15 cellular contexts compared by ENCODE assay signal in the genomic region with DNA sequence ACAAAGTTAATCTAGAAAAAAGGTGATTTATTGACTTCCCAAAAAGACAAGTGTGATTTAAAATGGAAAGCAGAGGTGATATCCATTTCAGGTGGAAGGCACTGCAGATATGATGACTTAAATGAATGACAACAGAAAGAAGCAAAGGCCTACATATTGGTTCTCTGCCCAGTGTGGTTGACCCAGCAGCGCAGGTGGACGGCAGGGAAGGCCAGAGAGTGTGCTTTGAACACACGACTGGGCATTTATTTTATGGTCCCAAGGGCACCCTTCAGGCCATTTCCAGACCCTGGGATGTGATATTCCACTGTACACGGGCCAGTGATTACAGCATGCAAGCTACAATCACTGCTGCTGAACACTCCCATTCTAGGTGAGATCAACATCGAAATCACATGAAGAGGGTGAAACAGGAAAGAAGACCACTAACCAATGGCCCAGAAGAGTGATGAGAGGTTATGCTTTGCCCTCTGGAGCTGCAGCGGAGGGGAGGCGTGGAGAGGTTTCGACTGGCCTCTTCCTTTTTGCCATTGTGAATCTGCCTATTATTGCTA. TPM values are rescaled to one million over a fixed set of nuclear protein-coding genes. Genes with fewer than 3 reads are reported as not detected.
DNase-seq lines count a peak whose midpoint lies in the region; ATAC-seq and TF ChIP-seq lines count a peak whose summit lies in the region.
"Had no signal": no experiment of that assay in that cellular context is flagged by ENCODE, and none has a peak within 500 bp of the region (broad histone marks: within the 10 kb centered on the region; RNA-seq: fewer than 3 reads in every experiment).

No MANE protein-coding gene starts in this region.

- TF ChIP-seq POLR2A in body of pancreas (IDR thresholded peaks at IDR 0.05) = no peak

- no peak for DNase-seq in mucosa of descending colon
- DNase-seq in NCI-H774 (lab: John Stamatoyannopoulos, UW) = no peak
- DNase-seq in NCI-H69 (lab: John Stamatoyannopoulos, UW) = no peak
- DNase-seq in body of pancreas = no peak
- DNase-seq: amniotic stem cell; H7; kidney; naive thymus-derived CD4-positive, alpha-beta T cell; NCI-H1048; NCI-H510A; trophoblast cell had no signal

- H3K27me3 ChIP-seq in body of pancreas = no peaks in the 10 kb centered on the region

- intact Hi-C loops in mucosa of descending colon (cut with DNase I, micrococcal nuclease) (no loop called here), body of pancreas (cut with DNase I) (no loop called here)

- no peaks in the 10 kb centered on the region for H3K9me3 ChIP-seq in mucosa of descending colon
- H3K9me3 ChIP-seq in body of pancreas = no peaks in the 10 kb centered on the region

- peak; percentile 3 for ATAC-seq in GM19023 (IDR thresholded peaks at IDR 0.05; ENCODE audit: unreplicated experiment)
- peak; percentile 12 for ATAC-seq in GM21723 (IDR thresholded peaks at IDR 0.05; ENCODE audit: unreplicated experiment)
- peak; percentile 19 for ATAC-seq in HG03175 (IDR thresholded peaks at IDR 0.05; ENCODE audit: unreplicated experiment)
- ATAC-seq in mucosa of descending colon = peak; percentile 22
- no peak for ATAC-seq in body of pancreas
- no peak for ATAC-seq in HG03521 (IDR thresholded peaks at IDR 0.05; ENCODE audit: unreplicated experiment)
- ATAC-seq: naive thymus-derived CD4-positive, alpha-beta T cell had no signal

- H3K4me3 ChIP-seq in mucosa of descending colon = no peak overlapping the region
- no peak overlapping the region for H3K4me3 ChIP-seq in body of pancreas

- no peaks in the 10 kb centered on the region for H3K4me1 ChIP-seq in mucosa of descending colon (ENCODE audit: low read depth)
- no peaks in the 10 kb centered on the region for H3K4me1 ChIP-seq in body of pancreas

- WGBS in body of pancreas, 2 donors = 89 to 92% methylated on average over 8 of the region's 8 CpGs

- H3K27ac ChIP-seq in body of pancreas = no peak overlapping the region

- H3K36me3 ChIP-seq in mucosa of descending colon (ENCODE audit: low read depth) = no peaks in the 10 kb centered on the region
- H3K36me3 ChIP-seq in body of pancreas (replicated peaks in 1 of 2; ENCODE audit: insufficient read depth in 1 of 2, low read depth in 2 of 2) = no peaks in the 10 kb centered on the region

- TF ChIP-seq CTCF in mucosa of descending colon (IDR thresholded peaks at IDR 0.05) (no peak), body of pancreas (IDR thresholded peaks at IDR 0.05) (no peak)

RNA-seq across cellular contexts. Expression of a gene that starts 33.8 kb away (rescaled TPM):
- total RNA-seq in mucosa of descending colon (10 to 100 TPM in 1 of 3 donors, 1 to 10 TPM in 2; 6.0 to 11.3 (median 8.5) TPM), body of pancreas (10 to 100 TPM; 24.1 to 72.1 TPM)

Comparison
In these comparisons a context has a peak if more than half of its experiments do, and no peak if none do; other contexts are left out.
1. ATAC-seq: peak in GM19023 (single experiment), GM21723 (single experiment), HG03175 (single experiment) and mucosa of descending colon (single experiment); none in body of pancreas (single experiment) and HG03521 (single experiment).